In the genomic region with DNA sequence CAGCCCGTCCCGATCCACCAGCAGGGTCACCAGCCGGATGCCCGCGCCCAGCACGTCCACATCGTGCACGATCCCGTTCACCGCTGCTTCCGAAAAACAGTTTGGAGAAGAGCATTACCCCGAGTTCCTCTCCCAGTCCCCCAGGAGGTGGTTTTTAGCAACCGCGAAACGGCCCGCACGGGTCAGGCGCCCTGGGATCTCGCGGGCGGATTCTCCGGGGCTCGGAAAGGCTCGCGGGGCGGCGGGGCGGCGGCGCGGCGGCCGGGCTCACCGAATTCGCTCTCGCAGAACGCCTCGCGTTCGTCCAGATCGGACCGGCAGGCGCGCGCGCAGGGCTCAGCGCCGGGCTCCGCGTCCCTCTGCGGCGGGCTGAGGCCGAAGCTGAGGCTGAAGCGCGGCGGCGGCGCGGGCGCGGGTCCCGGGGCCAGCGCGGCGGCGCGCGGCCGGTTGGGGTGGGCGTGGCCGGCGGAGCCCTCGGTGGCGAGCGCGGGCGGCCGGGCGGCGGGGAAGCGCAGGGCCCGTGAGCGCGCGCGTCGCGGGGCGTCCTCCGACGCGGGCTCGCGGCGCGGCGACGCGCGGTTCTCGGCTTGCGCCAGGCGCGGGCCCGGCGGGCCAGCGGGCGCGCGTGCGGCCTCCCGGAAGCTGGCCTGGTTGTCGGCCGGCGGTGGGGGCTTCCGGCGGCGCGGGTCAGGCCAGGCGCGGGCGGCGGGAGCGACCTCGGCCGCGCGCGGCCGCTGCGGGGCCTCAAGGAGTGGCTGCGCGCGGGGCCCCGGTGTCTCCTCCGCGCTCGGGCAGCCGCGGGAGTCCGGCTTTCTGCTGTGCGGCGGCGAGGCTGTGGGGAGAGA, we compare ENCODE assay signal across 1 cellular context.
A peak's percentile ranks its signal among the peaks of the same experiment; 100 is the strongest.
TF ChIP-seq lines count a peak whose summit lies in the region.

No MANE protein-coding gene starts in this region.

TF ChIP-seq in K562, 482 proteins besides CTCF, POLR2A, EP300 and RAD21 (continued from another document and continues in another):
- TF ChIP-seq, protein P1, sequence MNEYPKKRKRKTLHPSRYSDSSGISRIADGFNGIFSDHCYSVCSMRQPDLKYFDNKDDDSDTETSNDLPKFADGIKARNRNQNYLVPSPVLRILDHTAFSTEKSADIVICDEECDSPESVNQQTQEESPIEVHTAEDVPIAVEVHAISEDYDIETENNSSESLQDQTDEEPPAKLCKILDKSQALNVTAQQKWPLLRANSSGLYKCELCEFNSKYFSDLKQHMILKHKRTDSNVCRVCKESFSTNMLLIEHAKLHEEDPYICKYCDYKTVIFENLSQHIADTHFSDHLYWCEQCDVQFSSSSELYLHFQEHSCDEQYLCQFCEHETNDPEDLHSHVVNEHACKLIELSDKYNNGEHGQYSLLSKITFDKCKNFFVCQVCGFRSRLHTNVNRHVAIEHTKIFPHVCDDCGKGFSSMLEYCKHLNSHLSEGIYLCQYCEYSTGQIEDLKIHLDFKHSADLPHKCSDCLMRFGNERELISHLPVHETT (CRISPR knock-in tag; conservative IDR thresholded peaks at IDR 0.05 in 1 of 2, IDR thresholded peaks at IDR 0.05 in 1 of 2): peak in 1 of 2 experiments; percentile 97; a peak in 2 of 4 replicates
- TF ChIP-seq BMI1 (IDR thresholded peaks at IDR 0.05; ENCODE audit: low read length): no peak
- TF ChIP-seq NR3C1 (CRISPR knock-in tag; IDR thresholded peaks at IDR 0.05): peak; percentile 48; the same call in 1 of the 2 replicates
- no peak for TF ChIP-seq PREB (CRISPR knock-in tag; IDR thresholded peaks at IDR 0.05)
- TF ChIP-seq, protein P2, sequence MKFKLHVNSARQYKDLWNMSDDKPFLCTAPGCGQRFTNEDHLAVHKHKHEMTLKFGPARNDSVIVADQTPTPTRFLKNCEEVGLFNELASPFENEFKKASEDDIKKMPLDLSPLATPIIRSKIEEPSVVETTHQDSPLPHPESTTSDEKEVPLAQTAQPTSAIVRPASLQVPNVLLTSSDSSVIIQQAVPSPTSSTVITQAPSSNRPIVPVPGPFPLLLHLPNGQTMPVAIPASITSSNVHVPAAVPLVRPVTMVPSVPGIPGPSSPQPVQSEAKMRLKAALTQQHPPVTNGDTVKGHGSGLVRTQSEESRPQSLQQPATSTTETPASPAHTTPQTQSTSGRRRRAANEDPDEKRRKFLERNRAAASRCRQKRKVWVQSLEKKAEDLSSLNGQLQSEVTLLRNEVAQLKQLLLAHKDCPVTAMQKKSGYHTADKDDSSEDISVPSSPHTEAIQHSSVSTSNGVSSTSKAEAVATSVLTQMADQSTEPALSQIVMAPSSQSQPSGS (CRISPR knock-in tag; IDR thresholded peaks at IDR 0.05): no peak
- TF ChIP-seq ESRRA (IDR thresholded peaks at IDR 0.05; ENCODE audit: borderline replicate concordance, low read depth): no peak
- no peak for TF ChIP-seq ZNF785 (CRISPR knock-in tag; IDR thresholded peaks at IDR 0.05)
- TF ChIP-seq TAF9B (IDR thresholded peaks at IDR 0.05; ENCODE audit: partially characterized antibody): no peak
- no peak for TF ChIP-seq ZNF324 (CRISPR knock-in tag; IDR thresholded peaks at IDR 0.05)
- TF ChIP-seq, protein P3, sequence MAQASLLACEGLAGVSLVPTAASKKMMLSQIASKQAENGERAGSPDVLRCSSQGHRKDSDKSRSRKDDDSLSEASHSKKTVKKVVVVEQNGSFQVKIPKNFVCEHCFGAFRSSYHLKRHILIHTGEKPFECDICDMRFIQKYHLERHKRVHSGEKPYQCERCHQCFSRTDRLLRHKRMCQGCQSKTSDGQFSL (CRISPR knock-in tag; IDR thresholded peaks at IDR 0.05): 0 out of 2 replicates have a peak, but pooled peaks have one; percentile 26
- TF ChIP-seq, protein P3 (tag; IDR thresholded peaks at IDR 0.05): no peak
- TF ChIP-seq, protein P4, sequence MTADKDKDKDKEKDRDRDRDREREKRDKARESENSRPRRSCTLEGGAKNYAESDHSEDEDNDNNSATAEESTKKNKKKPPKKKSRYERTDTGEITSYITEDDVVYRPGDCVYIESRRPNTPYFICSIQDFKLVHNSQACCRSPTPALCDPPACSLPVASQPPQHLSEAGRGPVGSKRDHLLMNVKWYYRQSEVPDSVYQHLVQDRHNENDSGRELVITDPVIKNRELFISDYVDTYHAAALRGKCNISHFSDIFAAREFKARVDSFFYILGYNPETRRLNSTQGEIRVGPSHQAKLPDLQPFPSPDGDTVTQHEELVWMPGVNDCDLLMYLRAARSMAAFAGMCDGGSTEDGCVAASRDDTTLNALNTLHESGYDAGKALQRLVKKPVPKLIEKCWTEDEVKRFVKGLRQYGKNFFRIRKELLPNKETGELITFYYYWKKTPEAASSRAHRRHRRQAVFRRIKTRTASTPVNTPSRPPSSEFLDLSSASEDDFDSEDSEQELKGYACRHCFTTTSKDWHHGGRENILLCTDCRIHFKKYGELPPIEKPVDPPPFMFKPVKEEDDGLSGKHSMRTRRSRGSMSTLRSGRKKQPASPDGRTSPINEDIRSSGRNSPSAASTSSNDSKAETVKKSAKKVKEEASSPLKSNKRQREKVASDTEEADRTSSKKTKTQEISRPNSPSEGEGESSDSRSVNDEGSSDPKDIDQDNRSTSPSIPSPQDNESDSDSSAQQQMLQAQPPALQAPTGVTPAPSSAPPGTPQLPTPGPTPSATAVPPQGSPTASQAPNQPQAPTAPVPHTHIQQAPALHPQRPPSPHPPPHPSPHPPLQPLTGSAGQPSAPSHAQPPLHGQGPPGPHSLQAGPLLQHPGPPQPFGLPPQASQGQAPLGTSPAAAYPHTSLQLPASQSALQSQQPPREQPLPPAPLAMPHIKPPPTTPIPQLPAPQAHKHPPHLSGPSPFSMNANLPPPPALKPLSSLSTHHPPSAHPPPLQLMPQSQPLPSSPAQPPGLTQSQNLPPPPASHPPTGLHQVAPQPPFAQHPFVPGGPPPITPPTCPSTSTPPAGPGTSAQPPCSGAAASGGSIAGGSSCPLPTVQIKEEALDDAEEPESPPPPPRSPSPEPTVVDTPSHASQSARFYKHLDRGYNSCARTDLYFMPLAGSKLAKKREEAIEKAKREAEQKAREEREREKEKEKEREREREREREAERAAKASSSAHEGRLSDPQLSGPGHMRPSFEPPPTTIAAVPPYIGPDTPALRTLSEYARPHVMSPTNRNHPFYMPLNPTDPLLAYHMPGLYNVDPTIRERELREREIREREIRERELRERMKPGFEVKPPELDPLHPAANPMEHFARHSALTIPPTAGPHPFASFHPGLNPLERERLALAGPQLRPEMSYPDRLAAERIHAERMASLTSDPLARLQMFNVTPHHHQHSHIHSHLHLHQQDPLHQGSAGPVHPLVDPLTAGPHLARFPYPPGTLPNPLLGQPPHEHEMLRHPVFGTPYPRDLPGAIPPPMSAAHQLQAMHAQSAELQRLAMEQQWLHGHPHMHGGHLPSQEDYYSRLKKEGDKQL (CRISPR knock-in tag; IDR thresholded peaks at IDR 0.05; ENCODE audit: borderline replicate concordance): no peak
- no peak for TF ChIP-seq NCOA1 (IDR thresholded peaks at IDR 0.05; ENCODE audit: low read depth)
- no peak for TF ChIP-seq KLF1 (tag; IDR thresholded peaks at IDR 0.05)
- TF ChIP-seq MEIS2 (IDR thresholded peaks at IDR 0.05; ENCODE audit: partially characterized antibody): no peak
- no peak for TF ChIP-seq ZNF354B (CRISPR knock-in tag; IDR thresholded peaks at IDR 0.05)
- TF ChIP-seq POLR2H (tag; IDR thresholded peaks at IDR 0.05; ENCODE audit: low read depth): peak; percentile 64
- TF ChIP-seq KDM2B (CRISPR knock-in tag; IDR thresholded peaks at IDR 0.05): peak; percentile 69; the same call in 1 of the 2 replicates
- TF ChIP-seq FOS (IDR thresholded peaks at IDR 0.05; ENCODE audit: extremely low read depth, insufficient read length): no peak
- TF ChIP-seq, protein P5, sequence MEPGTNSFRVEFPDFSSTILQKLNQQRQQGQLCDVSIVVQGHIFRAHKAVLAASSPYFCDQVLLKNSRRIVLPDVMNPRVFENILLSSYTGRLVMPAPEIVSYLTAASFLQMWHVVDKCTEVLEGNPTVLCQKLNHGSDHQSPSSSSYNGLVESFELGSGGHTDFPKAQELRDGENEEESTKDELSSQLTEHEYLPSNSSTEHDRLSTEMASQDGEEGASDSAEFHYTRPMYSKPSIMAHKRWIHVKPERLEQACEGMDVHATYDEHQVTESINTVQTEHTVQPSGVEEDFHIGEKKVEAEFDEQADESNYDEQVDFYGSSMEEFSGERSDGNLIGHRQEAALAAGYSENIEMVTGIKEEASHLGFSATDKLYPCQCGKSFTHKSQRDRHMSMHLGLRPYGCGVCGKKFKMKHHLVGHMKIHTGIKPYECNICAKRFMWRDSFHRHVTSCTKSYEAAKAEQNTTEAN (CRISPR knock-in tag; IDR thresholded peaks at IDR 0.05): no peak
- TF ChIP-seq HDAC8 (tag; IDR thresholded peaks at IDR 0.05): no peak
- TF ChIP-seq GTF2F1 (IDR thresholded peaks at IDR 0.05; ENCODE audit: low read depth, low read length): no peak
- TF ChIP-seq FOXP1 (CRISPR knock-in tag; IDR thresholded peaks at IDR 0.05): peak; percentile 31; the same call in 1 of the 2 replicates
- TF ChIP-seq, protein P6, sequence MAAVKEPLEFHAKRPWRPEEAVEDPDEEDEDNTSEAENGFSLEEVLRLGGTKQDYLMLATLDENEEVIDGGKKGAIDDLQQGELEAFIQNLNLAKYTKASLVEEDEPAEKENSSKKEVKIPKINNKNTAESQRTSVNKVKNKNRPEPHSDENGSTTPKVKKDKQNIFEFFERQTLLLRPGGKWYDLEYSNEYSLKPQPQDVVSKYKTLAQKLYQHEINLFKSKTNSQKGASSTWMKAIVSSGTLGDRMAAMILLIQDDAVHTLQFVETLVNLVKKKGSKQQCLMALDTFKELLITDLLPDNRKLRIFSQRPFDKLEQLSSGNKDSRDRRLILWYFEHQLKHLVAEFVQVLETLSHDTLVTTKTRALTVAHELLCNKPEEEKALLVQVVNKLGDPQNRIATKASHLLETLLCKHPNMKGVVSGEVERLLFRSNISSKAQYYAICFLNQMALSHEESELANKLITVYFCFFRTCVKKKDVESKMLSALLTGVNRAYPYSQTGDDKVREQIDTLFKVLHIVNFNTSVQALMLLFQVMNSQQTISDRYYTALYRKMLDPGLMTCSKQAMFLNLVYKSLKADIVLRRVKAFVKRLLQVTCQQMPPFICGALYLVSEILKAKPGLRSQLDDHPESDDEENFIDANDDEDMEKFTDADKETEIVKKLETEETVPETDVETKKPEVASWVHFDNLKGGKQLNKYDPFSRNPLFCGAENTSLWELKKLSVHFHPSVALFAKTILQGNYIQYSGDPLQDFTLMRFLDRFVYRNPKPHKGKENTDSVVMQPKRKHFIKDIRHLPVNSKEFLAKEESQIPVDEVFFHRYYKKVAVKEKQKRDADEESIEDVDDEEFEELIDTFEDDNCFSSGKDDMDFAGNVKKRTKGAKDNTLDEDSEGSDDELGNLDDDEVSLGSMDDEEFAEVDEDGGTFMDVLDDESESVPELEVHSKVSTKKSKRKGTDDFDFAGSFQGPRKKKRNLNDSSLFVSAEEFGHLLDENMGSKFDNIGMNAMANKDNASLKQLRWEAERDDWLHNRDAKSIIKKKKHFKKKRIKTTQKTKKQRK (IDR thresholded peaks at IDR 0.05; ENCODE audit: borderline replicate concordance, low read depth, low read length): no peak
- TF ChIP-seq, protein P7, sequence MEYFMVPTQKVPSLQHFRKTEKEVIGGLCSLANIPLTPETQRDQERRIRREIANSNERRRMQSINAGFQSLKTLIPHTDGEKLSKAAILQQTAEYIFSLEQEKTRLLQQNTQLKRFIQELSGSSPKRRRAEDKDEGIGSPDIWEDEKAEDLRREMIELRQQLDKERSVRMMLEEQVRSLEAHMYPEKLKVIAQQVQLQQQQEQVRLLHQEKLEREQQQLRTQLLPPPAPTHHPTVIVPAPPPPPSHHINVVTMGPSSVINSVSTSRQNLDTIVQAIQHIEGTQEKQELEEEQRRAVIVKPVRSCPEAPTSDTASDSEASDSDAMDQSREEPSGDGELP (CRISPR knock-in tag; IDR thresholded peaks at IDR 0.05; ENCODE audit: borderline replicate concordance): peak; percentile 50; the same call in 1 of the 2 replicates
- no peak for TF ChIP-seq HOMEZ (CRISPR knock-in tag; IDR thresholded peaks at IDR 0.05)
- TF ChIP-seq TBL1XR1 (IDR thresholded peaks at IDR 0.05; ENCODE audit: low read length in 2 of 2): no peak
- no peak for TF ChIP-seq KDM4B (IDR thresholded peaks at IDR 0.05; ENCODE audit: borderline replicate concordance in 2 of 2, low read depth in 1 of 2)
- no peak for TF ChIP-seq BRF1 (IDR thresholded peaks at IDR 0.05; ENCODE audit: borderline replicate concordance, extremely low read depth, insufficient read length)
- no peak for TF ChIP-seq TEAD4 (IDR thresholded peaks at IDR 0.05; ENCODE audit: low read length)
- TF ChIP-seq TEAD4 (CRISPR knock-in tag; IDR thresholded peaks at IDR 0.05; ENCODE audit: borderline replicate concordance): no peak
